In genomic region chr6:163404825-163405265, GRCh38 we compare ENCODE assay signal across 9 cellular contexts. TPM values are rescaled to one million over a fixed set of nuclear protein-coding genes. Genes with fewer than 3 reads are reported as not detected.
DNase-seq lines count a peak whose midpoint lies in the region; ATAC-seq and TF ChIP-seq lines count a peak whose summit lies in the region.
"Had no signal": no experiment of that assay in that cellular context is flagged by ENCODE, and none has a peak within 500 bp of the region (broad histone marks: within the 10 kb centered on the region; RNA-seq: fewer than 3 reads in every experiment).

No MANE protein-coding gene starts in this region.

- 88 to 89% methylated on average over 10 of the region's 10 CpGs for WGBS in aorta, 2 donors

- H3K27me3 Mint-ChIP-seq in naive thymus-derived CD4-positive, alpha-beta T cell: peaks cover 0 to 3% (median 0%) of the 10 kb centered on the region in 5 donors
- H3K27me3 Mint-ChIP-seq in T-cell: no peaks in the 10 kb centered on the region

- peaks cover 0 to 4% of the 10 kb centered on the region in 2 donors for H3K4me1 ChIP-seq in naive thymus-derived CD4-positive, alpha-beta T cell (ENCODE audit: control insufficient read depth in 2 of 2, insufficient read depth in 2 of 2, low read length in 2 of 2)
- no peaks in the 10 kb centered on the region for H3K4me1 ChIP-seq in aorta (ENCODE audit: control insufficient read depth in 1 of 2, insufficient read depth in 2 of 2, low read length in 2 of 2)

- H3K27ac ChIP-seq in naive thymus-derived CD4-positive, alpha-beta T cell (ENCODE audit: low read depth, low read length): no peak overlapping the region
- H3K27ac ChIP-seq in aorta (ENCODE audit: low read depth in 1 of 2, low read length in 2 of 2): no peak overlapping the region

- ATAC-seq in Right ventricle myocardium inferior (peak; percentile 75), aorta (ENCODE audit: low FRiP score) (peak; percentile 45), T-cell (replicated peaks in 1 of 4) (no peak)
- peak; percentile 59 for ATAC-seq in naive thymus-derived CD4-positive, alpha-beta T cell

- POLR2A ChIA-PET in naive thymus-derived CD4-positive, alpha-beta T cell (lab: Charles Lee): interaction anchor here (1.4 kb wide), 1 partner anchor 12 kb away, joined by 3 read pairs; no protein-coding TSS in a partner anchor
- POLR2A ChIA-PET in T-cell (lab: Charles Lee): no interaction called here

- no peak overlapping the region for H3K4me3 ChIP-seq in fibroblast of pulmonary artery (replicated peaks; ENCODE audit: low read depth, low read length)
- no peak overlapping the region for H3K4me3 ChIP-seq in naive thymus-derived CD4-positive, alpha-beta T cell (ENCODE audit: low read length)
- no peak overlapping the region for H3K4me3 ChIP-seq in aorta (ENCODE audit: low read length in 2 of 2)

- DNase-seq in Right ventricle myocardium inferior (ENCODE audit: missing footprints): no peak
- DNase-seq in cardiac septum (ENCODE audit: low spot score): no peak
- DNase-seq in fibroblast of pulmonary artery (ENCODE audit: low read depth): peak; percentile 89
- DNase-seq in naive thymus-derived CD4-positive, alpha-beta T cell: no peak
- peak in 1 of 2 donors; percentile 71 for DNase-seq in aorta
- DNase-seq in T-cell: no peak
- DNase-seq in NCI-H510A treated with DMSO at 0.1 percent for 48 hours (lab: John Stamatoyannopoulos, UW): no peak
- no peak for DNase-seq in activated T-cell treated with anti-CD3 and anti-CD28 coated beads, Interleukin-2, amount 50 U/mL, for 48 hours
- DNase-seq: ACHN had no signal

- no peaks in the 10 kb centered on the region for H3K36me3 ChIP-seq in naive thymus-derived CD4-positive, alpha-beta T cell (ENCODE audit: control insufficient read depth in 2 of 3, insufficient read depth in 3 of 3, low read length in 3 of 3)
- no peaks in the 10 kb centered on the region for H3K36me3 ChIP-seq in aorta (ENCODE audit: control insufficient read depth in 1 of 2, insufficient read depth in 2 of 2, low read length in 1 of 2)

- no peaks in the 10 kb centered on the region for H3K9me3 Mint-ChIP-seq in naive thymus-derived CD4-positive, alpha-beta T cell
- H3K9me3 Mint-ChIP-seq in T-cell: no peaks in the 10 kb centered on the region

- TF ChIP-seq CTCF in fibroblast of pulmonary artery (IDR thresholded peaks at IDR 0.05; ENCODE audit: low read length, missing control alignments): no peak

- intact Hi-C loops in Right ventricle myocardium inferior (cut with DNase I): no loop called here
- intact Hi-C loops in cardiac septum (cut with DNase I): no loop called here
- intact Hi-C loops in naive thymus-derived CD4-positive, alpha-beta T cell (cut with micrococcal nuclease): loop anchor here in 1 of 2 donors (1.0 kb wide), 1 partner anchor 11 kb away; no protein-coding TSS in a partner anchor
- intact Hi-C loops in aorta (cut with DNase I): loop anchor here in 1 of 2 donors (5.0 kb wide), 1 partner anchor 48 kb away; no protein-coding TSS in a partner anchor

- H3K36me3 Mint-ChIP-seq in naive thymus-derived CD4-positive, alpha-beta T cell: no peaks in the 10 kb centered on the region
- H3K36me3 Mint-ChIP-seq in T-cell: no peaks in the 10 kb centered on the region

- H3K4me1 Mint-ChIP-seq in naive thymus-derived CD4-positive, alpha-beta T cell: peaks cover 7 to 17% (median 16%) of the 10 kb centered on the region in 7 donors
- peaks cover 12 to 18% (median 16%) of the 10 kb centered on the region in 3 donors for H3K4me1 Mint-ChIP-seq in T-cell

- H3K9me3 ChIP-seq in naive thymus-derived CD4-positive, alpha-beta T cell (ENCODE audit: control insufficient read depth in 2 of 3, low read length in 3 of 3): no peaks in the 10 kb centered on the region
- H3K9me3 ChIP-seq in aorta (ENCODE audit: control insufficient read depth, low read length): no peaks in the 10 kb centered on the region

- CTCF ChIA-PET in naive thymus-derived CD4-positive, alpha-beta T cell (lab: Charles Lee): interaction anchor here (0.9 kb wide), 1 partner anchor 8 kb away, joined by 4 read pairs; no protein-coding TSS in a partner anchor
- CTCF ChIA-PET in T-cell (lab: Charles Lee): no interaction called here

- peak overlapping the region in 1 of 9 donors; percentile 88 for H3K27ac Mint-ChIP-seq in naive thymus-derived CD4-positive, alpha-beta T cell
- no peak overlapping the region for H3K27ac Mint-ChIP-seq in T-cell

- H3K4me3 Mint-ChIP-seq in naive thymus-derived CD4-positive, alpha-beta T cell: peak overlapping the region in 4 of 10 donors; percentile 77 to 95 (median 84)
- H3K4me3 Mint-ChIP-seq in T-cell: peak overlapping the region in 1 of 3 donors; percentile 81

- no peaks in the 10 kb centered on the region for H3K27me3 ChIP-seq in naive thymus-derived CD4-positive, alpha-beta T cell (ENCODE audit: control insufficient read depth in 2 of 2, insufficient read depth in 2 of 2, low read length in 2 of 2)
- no peaks in the 10 kb centered on the region for H3K27me3 ChIP-seq in aorta (ENCODE audit: control insufficient read depth in 1 of 2, insufficient read depth in 2 of 2, low read length in 1 of 2)

RNA-seq across cellular contexts. Expression of gene QKI, which starts 9.7 kb away (rescaled TPM):
- 459 TPM for total RNA-seq in Right ventricle myocardium inferior
- 460 TPM for total RNA-seq in cardiac septum
- 100 to 1,000 TPM in 1 of 5 experiments, 10 to 100 TPM in 4; 70.1 to 147 (median 72.8) TPM for total RNA-seq in naive thymus-derived CD4-positive, alpha-beta T cell
- 10 to 100 TPM; 15.0 to 20.8 TPM for polyA plus RNA-seq in naive thymus-derived CD4-positive, alpha-beta T cell
- 100 to 1,000 TPM; 149 to 213 TPM for total RNA-seq in aorta
- 10 to 100 TPM; 27.1 to 30.1 TPM for polyA plus RNA-seq in aorta
- 10 to 100 TPM; 50.2 to 84.3 (median 52.2) TPM for total RNA-seq in T-cell

Comparison
In these comparisons a context has a peak if more than half of its experiments do, and no peak if none do; other contexts are left out.
1. ATAC-seq: peak in Right ventricle myocardium inferior (single experiment), naive thymus-derived CD4-positive, alpha-beta T cell (single experiment) and aorta (single experiment); none in T-cell (0 of 4).